24 cellular contexts compared by ENCODE assay signal in genomic region chr11:60502221-60502775, GRCh38. TPM values are rescaled to one million over a fixed set of nuclear protein-coding genes. Genes with fewer than 3 reads are reported as not detected.
"Had no signal": no experiment of that assay in that cellular context is flagged by ENCODE, and none has a peak within 500 bp of the region (broad histone marks: within the 10 kb centered on the region; RNA-seq: fewer than 3 reads in every experiment).

No MANE protein-coding gene starts in this region.

- H3K4me3 ChIP-seq: ascending aorta, esophagus squamous epithelium, spleen had no signal

- FAIRE-seq: endothelial cell of umbilical vein, urothelium cell line had no signal

- ATAC-seq: activated CD4-positive, alpha-beta T cell treated with anti-CD3 and anti-CD28 coated beads for 36 hours; activated CD8-positive, alpha-beta memory T cell treated with anti-CD3 and anti-CD28 coated beads, Interleukin-2, amount 10 ng/mL, durations not matched to agents 7 days and 5 days; activated naive CD8-positive, alpha-beta T cell treated with anti-CD3 and anti-CD28 coated beads, Interleukin-2, amount 50 U/mL, for 24 hours; sciatic nerve had no signal

- H3K4me1 ChIP-seq: ascending aorta, esophagus squamous epithelium had no signal

- H3K27me3 ChIP-seq: ascending aorta, esophagus squamous epithelium, spleen had no signal

- H3K9me3 ChIP-seq: ascending aorta, esophagus squamous epithelium, spleen had no signal

- H3K36me3 ChIP-seq: ascending aorta, esophagus squamous epithelium, spleen, WERI-Rb-1 had no signal

- H3K27ac ChIP-seq: ascending aorta, esophagus squamous epithelium, spleen, WERI-Rb-1 had no signal

- DNase-seq: activated CD4-positive, alpha-beta memory T cell treated with anti-CD3 and anti-CD28 coated beads for 36 hours; activated CD4-positive, alpha-beta T cell treated with anti-CD3 and anti-CD28 coated beads for 36 hours; activated CD8-positive, alpha-beta memory T cell treated with anti-CD3 and anti-CD28 coated beads, Interleukin-2, amount 10 ng/mL, durations not matched to agents 7 days and 5 days; activated naive CD4-positive, alpha-beta T cell treated with anti-CD3 and anti-CD28 coated beads for 36 hours; activated naive CD8-positive, alpha-beta T cell treated with anti-CD3 and anti-CD28 coated beads, Interleukin-2, amount 50 U/mL, for 24 hours; activated T-cell treated with anti-CD3 and anti-CD28 coated beads, Interleukin-2, amount 50 U/mL, for 1 hour; effector CD4-positive, alpha-beta T cell; esophagus squamous epithelium; kidney glomerular epithelial cell; spleen; WERI-Rb-1 had no signal

RNA-seq across cellular contexts. Expression of gene MS4A12, which starts 9.7 kb away (rescaled TPM):
- total RNA-seq: activated CD4-positive, alpha-beta memory T cell treated with anti-CD3 and anti-CD28 coated beads for 36 hours; activated CD4-positive, alpha-beta T cell treated with anti-CD3 and anti-CD28 coated beads for 36 hours; activated CD8-positive, alpha-beta memory T cell treated with anti-CD3 and anti-CD28 coated beads, Interleukin-2, amount 10 ng/mL, durations not matched to agents 7 days and 5 days; activated naive CD4-positive, alpha-beta T cell treated with anti-CD3 and anti-CD28 coated beads for 36 hours; activated T-helper 2 cell treated with anti-CD3 and anti-CD28 coated beads, Interferon-gamma antibody, Interleukin-2, Interleukin-4, amounts not matched to agents 10 μg/mL and 5 μg/mL and 100 μg/mL, durations not matched to agents 14 hours and 24 hours and 36 hours; ascending aorta; endothelial cell of umbilical vein; esophagus squamous epithelium; fibroblast of villous mesenchyme; glomerular endothelial cell; liver; osteocyte; sciatic nerve; spleen; T-helper 1 cell treated with Interleukin-12 subunit alpha and Interleukin-12 subunit beta and Interleukin-4 antibody, amounts not matched to agents 30 ng/mL and 1 ng/mL, for 36 hours had no signal
- polyA plus RNA-seq: endothelial cell of umbilical vein, liver, neural cell had no signal

RNA-seq across cellular contexts. Expression of gene MS4A13, which starts 12.9 kb away (rescaled TPM):
- total RNA-seq: activated CD4-positive, alpha-beta memory T cell treated with anti-CD3 and anti-CD28 coated beads for 36 hours; activated CD4-positive, alpha-beta T cell treated with anti-CD3 and anti-CD28 coated beads for 36 hours; activated CD8-positive, alpha-beta memory T cell treated with anti-CD3 and anti-CD28 coated beads, Interleukin-2, amount 10 ng/mL, durations not matched to agents 7 days and 5 days; activated naive CD4-positive, alpha-beta T cell treated with anti-CD3 and anti-CD28 coated beads for 36 hours; activated T-helper 2 cell treated with anti-CD3 and anti-CD28 coated beads, Interferon-gamma antibody, Interleukin-2, Interleukin-4, amounts not matched to agents 10 μg/mL and 5 μg/mL and 100 μg/mL, durations not matched to agents 14 hours and 24 hours and 36 hours; ascending aorta; endothelial cell of umbilical vein; esophagus squamous epithelium; fibroblast of villous mesenchyme; glomerular endothelial cell; liver; myocyte; osteocyte; sciatic nerve; spleen; T-helper 1 cell treated with Interleukin-12 subunit alpha and Interleukin-12 subunit beta and Interleukin-4 antibody, amounts not matched to agents 30 ng/mL and 1 ng/mL, for 36 hours had no signal
- polyA plus RNA-seq: endothelial cell of umbilical vein, liver, neural cell, spleen, thymus had no signal

RNA-seq across cellular contexts. Expression of gene MS4A1, which starts 46.7 kb away (rescaled TPM):
- total RNA-seq: activated CD4-positive, alpha-beta memory T cell treated with anti-CD3 and anti-CD28 coated beads for 36 hours; activated CD4-positive, alpha-beta T cell treated with anti-CD3 and anti-CD28 coated beads for 36 hours; activated CD8-positive, alpha-beta memory T cell treated with anti-CD3 and anti-CD28 coated beads, Interleukin-2, amount 10 ng/mL, durations not matched to agents 7 days and 5 days; ascending aorta; endothelial cell of umbilical vein; fibroblast of villous mesenchyme; glomerular endothelial cell; myocyte; osteocyte; T-helper 1 cell treated with Interleukin-12 subunit alpha and Interleukin-12 subunit beta and Interleukin-4 antibody, amounts not matched to agents 30 ng/mL and 1 ng/mL, for 36 hours had no signal
- polyA plus RNA-seq: endothelial cell of umbilical vein, neural cell had no signal
